ENCODE assay signal across 20 cellular contexts in genomic region chr1:92619466-92620189, GRCh38.
"Had no signal": no experiment of that assay in that cellular context is flagged by ENCODE, and none has a peak within 500 bp of the region (broad histone marks: within the 10 kb centered on the region; RNA-seq: fewer than 3 reads in every experiment).

No MANE protein-coding gene starts in this region.

- H3K4me3 Mint-ChIP-seq: natural killer cell; stimulated activated naive CD8-positive, alpha-beta T cell treated with anti-CD3 and anti-CD28 coated beads, Interleukin-15, amount 100 ng/mL, for 72 hours; T-cell had no signal

- H3K4me1 Mint-ChIP-seq: natural killer cell, T-cell had no signal

- H3K9me3 Mint-ChIP-seq: natural killer cell, T-cell had no signal

- DNase-seq: activated CD4-positive, CD25-positive, alpha-beta regulatory T cell; activated gamma-delta T cell; cerebellar nuclear complex; cortex of kidney; effector CD8-positive, alpha-beta T cell; heart left ventricle; kidney; natural killer cell; ovary; psoas muscle; right cardiac atrium; SIG-M5; stimulated activated naive CD8-positive, alpha-beta T cell treated with anti-CD3 and anti-CD28 coated beads, Interleukin-15, amount 100 ng/mL, for 72 hours; T-cell; transverse colon; uterus had no signal

- H3K36me3 Mint-ChIP-seq: natural killer cell, T-cell had no signal

- ATAC-seq: esophagus mucosa; gastroesophageal sphincter; heart left ventricle; left lobe of liver; natural killer cell; psoas muscle; right cardiac atrium; SK-N-SH treated with all-trans-retinoic acid at 6 μM for 48 hours; stimulated activated naive CD8-positive, alpha-beta T cell treated with anti-CD3 and anti-CD28 coated beads, Interleukin-15, amount 100 ng/mL, for 72 hours; T-cell had no signal

- H3K27ac Mint-ChIP-seq: natural killer cell, T-cell had no signal

- H3K27me3 Mint-ChIP-seq: stimulated activated naive CD8-positive, alpha-beta T cell treated with anti-CD3 and anti-CD28 coated beads, Interleukin-15, amount 100 ng/mL, for 72 hours; T-cell had no signal
